ENCODE assay signal across 13 cellular contexts in the genomic region with DNA sequence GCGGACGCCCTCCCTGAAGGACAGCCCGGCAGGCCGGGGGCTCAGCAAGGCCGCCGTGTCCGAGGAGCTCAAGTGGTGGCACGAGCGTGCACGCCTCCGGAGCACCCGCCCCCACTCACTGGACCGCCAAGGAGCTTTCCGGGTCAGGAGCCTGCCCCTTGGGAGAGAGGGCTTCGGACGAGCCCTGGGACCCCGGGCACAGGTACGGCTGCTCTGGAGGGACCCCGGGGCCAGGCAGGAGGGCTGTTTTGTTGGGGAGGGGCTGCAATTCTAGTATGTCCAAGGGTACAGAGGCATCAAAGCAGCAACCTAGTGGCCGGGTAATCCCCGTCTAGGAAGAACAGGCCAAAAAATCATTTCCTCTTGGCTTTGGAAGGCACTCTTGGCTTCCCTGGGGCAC. TPM values are rescaled to one million over a fixed set of nuclear protein-coding genes. Genes with fewer than 3 reads are reported as not detected.
"Had no signal": no experiment of that assay in that cellular context is flagged by ENCODE, and none has a peak within 500 bp of the region (broad histone marks: within the 10 kb centered on the region; RNA-seq: fewer than 3 reads in every experiment).

No MANE protein-coding gene starts in this region.

RNA-seq across cellular contexts. Expression of a gene that starts 17.2 kb away (rescaled TPM):
- total RNA-seq: activated CD4-positive, alpha-beta memory T cell treated with anti-CD3 and anti-CD28 coated beads for 36 hours; activated CD4-positive, alpha-beta T cell treated with anti-CD3 and anti-CD28 coated beads, Interleukin-2, amount 10 ng/mL, durations not matched to agents 24 days and 14 days; activated CD8-positive, alpha-beta T cell treated with anti-CD3 and anti-CD28 coated beads for 36 hours; activated naive CD4-positive, alpha-beta T cell treated with anti-CD3 and anti-CD28 coated beads for 36 hours; activated T-cell treated with anti-CD3 and anti-CD28 coated beads, Interleukin-2, amount 50 U/mL, for 72 hours had no signal

RNA-seq across cellular contexts. Expression of a gene that starts 39.2 kb away (rescaled TPM):
- total RNA-seq: activated CD4-positive, alpha-beta memory T cell treated with anti-CD3 and anti-CD28 coated beads for 36 hours; activated CD4-positive, alpha-beta T cell treated with anti-CD3 and anti-CD28 coated beads, Interleukin-2, amount 10 ng/mL, durations not matched to agents 24 days and 14 days; activated CD8-positive, alpha-beta memory T cell treated with anti-CD3 and anti-CD28 coated beads for 36 hours; activated naive CD4-positive, alpha-beta T cell treated with anti-CD3 and anti-CD28 coated beads for 36 hours; activated naive CD4-positive, alpha-beta T cell treated with anti-CD3 and anti-CD28 coated beads, Interleukin-2, amount 50 U/mL, for 72 hours; activated naive CD8-positive, alpha-beta T cell treated with anti-CD3 and anti-CD28 coated beads for 36 hours; activated T-cell treated with anti-CD3 and anti-CD28 coated beads, Interleukin-2, amount 50 U/mL, for 72 hours; activated T-helper 1 cell treated with anti-CD3 and anti-CD28 coated beads, Interleukin-12 subunit alpha, Interleukin-12 subunit beta, Interleukin-2, Interleukin-4 antibody, amounts not matched to agents 30 ng/mL and 10 ng/mL and 1 ng/mL, durations not matched to agents 14 hours and 24 hours and 36 hours; aorta; astrocyte; cardiac septum had no signal
- polyA plus RNA-seq: adrenal gland, aorta had no signal
